ENCODE assay signal across 8 cellular contexts in the genomic region with DNA sequence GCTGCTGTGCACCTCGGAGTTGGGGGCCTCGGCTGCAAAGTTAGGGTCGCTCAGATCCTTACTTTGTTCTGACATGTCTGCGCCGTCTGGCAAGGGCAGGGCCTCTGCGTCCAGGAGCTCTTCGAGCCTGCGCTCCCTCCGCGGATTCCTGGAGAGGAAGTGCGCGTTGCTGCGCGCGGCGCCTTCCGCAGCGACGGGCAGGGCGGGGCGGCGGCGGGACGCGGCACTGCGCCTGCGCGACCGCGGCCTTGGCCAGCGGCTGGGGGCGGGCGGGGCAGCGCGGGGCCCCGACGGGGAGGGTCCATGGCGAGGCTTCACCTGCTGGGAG. TPM values are rescaled to one million over a fixed set of nuclear protein-coding genes. Genes with fewer than 3 reads are reported as not detected.
DNase-seq lines count a peak whose midpoint lies in the region; ATAC-seq and TF ChIP-seq lines count a peak whose summit lies in the region.

NDN (minus strand) TSS at position 163 of the 328 bp plus-strand sequence; CDS start at position 75, 88 bp downstream.

- peak within 1 kb of the TSS; percentile 76 for H3K4me3 ChIP-seq in SK-N-MC
- H3K4me3 ChIP-seq in gastroesophageal sphincter = peak within 1 kb of the TSS; percentile 40 to 64

- TF ChIP-seq CTCF in gastroesophageal sphincter (IDR thresholded peaks at IDR 0.05) = no peak

- DNase-seq in COLO829 (ENCODE audit: low spot score) (peak; percentile 72), SK-N-MC (ENCODE audit: low read depth, low spot score) (no peak), nucleus accumbens (lab: John Stamatoyannopoulos, UW) (peak in 46 of 56 donors; percentile 3 to 70 (median 28)), middle frontal gyrus (ENCODE audit: extremely low spot score, low spot score) (no peak), SIG-M5 (lab: John Stamatoyannopoulos, UW) (no peak)

- H3K9me3 ChIP-seq in SK-N-MC (ENCODE audit: low read depth, low read length) = no peaks in the 10 kb centered on the region
- H3K9me3 ChIP-seq in gastroesophageal sphincter = no peaks in the 10 kb centered on the region

- TF ChIP-seq POLR2A in gastroesophageal sphincter (IDR thresholded peaks at IDR 0.05) = no peak

- no peak for TF ChIP-seq EP300 in gastroesophageal sphincter (IDR thresholded peaks at IDR 0.05)

- H3K27me3 ChIP-seq in gastroesophageal sphincter = peaks cover 7% of the 10 kb centered on the region

- H3K9ac ChIP-seq in SK-N-MC (ENCODE audit: insufficient read length) = peak within 1 kb of the TSS; percentile 37

- ATAC-seq in gastroesophageal sphincter (peak; percentile 66), HG03354 (IDR thresholded peaks at IDR 0.05; ENCODE audit: poor library complexity, severe bottlenecking, unreplicated experiment) (no peak), HG03378 (IDR thresholded peaks at IDR 0.05; ENCODE audit: unreplicated experiment) (no peak)

- peaks cover 0 to 12% (median 0%) of the 10 kb centered on the region in 3 donors for H3K4me1 ChIP-seq in gastroesophageal sphincter

- H3K27ac ChIP-seq in SK-N-MC (no peak within 1 kb of the TSS), gastroesophageal sphincter (peak within 1 kb of the TSS in 3 of 4 donors; percentile 37 to 55 (median 54))

- WGBS in gastroesophageal sphincter (ENCODE audit: low coverage in 1 of 2), 2 donors = 0% methylated on average over 1 of the region's 38 CpGs; no CpG with 5 or more reads in 1 of the 2 donors

- H3K36me3 ChIP-seq in SK-N-MC (ENCODE audit: insufficient read depth, low read length) = no peaks in the 10 kb centered on the region
- no peaks in the 10 kb centered on the region for H3K36me3 ChIP-seq in gastroesophageal sphincter

RNA-seq across cellular contexts. Expression of gene NDN, which starts in this region (rescaled TPM):
- total RNA-seq in gastroesophageal sphincter = 10 to 100 TPM; 55.6 to 92.8 (median 73.1) TPM

Comparison
In these comparisons a context has a peak if more than half of its experiments do, and no peak if none do; other contexts are left out.
1. DNase-seq: peak in COLO829 (single experiment) and nucleus accumbens (46 of 56); none in SK-N-MC (single experiment), middle frontal gyrus (single experiment) and SIG-M5 (single experiment).